3 cellular contexts compared by ENCODE assay signal in the genomic region with DNA sequence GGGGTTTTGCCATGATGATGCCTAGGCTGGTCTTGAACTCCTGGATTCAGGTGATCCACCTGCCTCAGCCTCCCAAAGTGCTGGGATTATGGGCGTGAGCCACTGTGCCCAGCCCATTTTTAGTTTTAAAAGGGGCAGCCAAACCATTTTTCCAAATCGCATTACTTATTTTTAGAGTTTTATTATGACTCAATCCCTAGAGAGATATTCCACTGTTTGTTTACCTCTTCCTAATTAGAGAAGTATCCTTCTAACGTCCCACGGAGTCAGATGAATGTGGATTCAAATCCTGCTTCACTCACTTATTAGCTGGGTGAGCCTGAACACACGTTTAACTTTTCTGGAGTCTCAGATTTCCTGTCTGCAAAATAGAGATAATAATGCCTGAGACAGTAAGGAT. TPM values are rescaled to one million over a fixed set of nuclear protein-coding genes. Genes with fewer than 3 reads are reported as not detected.
"Had no signal": no experiment of that assay in that cellular context is flagged by ENCODE, and none has a peak within 500 bp of the region (broad histone marks: within the 10 kb centered on the region; RNA-seq: fewer than 3 reads in every experiment).

No MANE protein-coding gene starts in this region.

- DNase-seq: GDM1, GF-D8 had no signal

- ATAC-seq: GM12878 had no signal

- H3K4me3 ChIP-seq: GM12878 had no signal

RNA-seq across cellular contexts. Expression of gene WNT8B, which starts 15.2 kb away (rescaled TPM):
- total RNA-seq: GM12878 had no signal
- polyA plus RNA-seq: GM12878 had no signal
